In the genomic region with DNA sequence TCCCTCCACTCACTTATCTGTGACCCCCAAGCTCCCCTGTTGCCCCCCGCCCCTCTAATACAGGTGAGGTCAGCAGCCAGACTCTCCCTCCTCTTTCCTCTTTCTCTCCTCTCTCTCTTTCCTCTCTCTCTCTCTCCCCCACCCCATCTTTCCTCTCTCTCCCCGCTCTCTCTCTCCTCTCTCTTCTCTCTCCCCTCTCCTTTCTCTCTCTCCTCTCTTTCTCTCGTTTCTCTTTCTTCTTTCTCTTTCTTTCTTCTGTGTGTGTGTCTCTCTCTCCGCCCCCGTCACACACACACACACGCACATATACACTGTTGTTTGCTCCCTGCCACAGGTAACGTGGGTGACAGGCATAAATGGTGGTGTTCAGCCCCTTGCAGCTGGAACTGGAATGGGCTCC, we compare ENCODE assay signal across 24 cellular contexts. TPM values are rescaled to one million over a fixed set of nuclear protein-coding genes. Genes with fewer than 3 reads are reported as not detected.
"Had no signal": no experiment of that assay in that cellular context is flagged by ENCODE, and none has a peak within 500 bp of the region (broad histone marks: within the 10 kb centered on the region; RNA-seq: fewer than 3 reads in every experiment).

No MANE protein-coding gene starts in this region.

- H3K36me3 Mint-ChIP-seq: activated naive CD8-positive, alpha-beta T cell treated with anti-CD3 and anti-CD28 coated beads, Interleukin-2, amount 10 ng/mL, durations not matched to agents 7 days and 5 days had no signal

- H3K27ac Mint-ChIP-seq: activated CD8-positive, alpha-beta T cell treated with anti-CD3 and anti-CD28 coated beads for 36 hours; activated naive CD8-positive, alpha-beta T cell treated with anti-CD3 and anti-CD28 coated beads, Interleukin-2, amount 10 ng/mL, durations not matched to agents 7 days and 5 days; T-helper 1 cell treated with Interleukin-12 subunit alpha and Interleukin-12 subunit beta and Interleukin-4 antibody, amounts not matched to agents 30 μg/mL and 1 μg/mL, for 36 hours had no signal

- H3K4me1 Mint-ChIP-seq: activated naive CD8-positive, alpha-beta T cell treated with anti-CD3 and anti-CD28 coated beads, Interleukin-2, amount 10 ng/mL, durations not matched to agents 7 days and 5 days had no signal

- H3K9me3 ChIP-seq: adrenal gland, MG63, Peyer's patch, SJCRH30 had no signal

- H3K27me3 ChIP-seq: MG63, Peyer's patch, SJCRH30 had no signal

- H3K27ac ChIP-seq: adrenal gland, Peyer's patch, RWPE1, SJCRH30 had no signal

- H3K4me3 ChIP-seq: adrenal gland, MG63, Peyer's patch, SJCRH30 had no signal

- H3K4me3 Mint-ChIP-seq: activated CD8-positive, alpha-beta T cell treated with anti-CD3 and anti-CD28 coated beads for 36 hours; activated naive CD8-positive, alpha-beta T cell treated with anti-CD3 and anti-CD28 coated beads, Interleukin-2, amount 10 ng/mL, durations not matched to agents 7 days and 5 days; T-helper 1 cell treated with Interleukin-12 subunit alpha and Interleukin-12 subunit beta and Interleukin-4 antibody, amounts not matched to agents 30 μg/mL and 1 μg/mL, for 36 hours had no signal

- H3K4me1 ChIP-seq: adrenal gland, Peyer's patch, SJCRH30 had no signal

- DNase-seq: activated CD4-positive, alpha-beta T cell treated with anti-CD3 and anti-CD28 coated beads for 4 hours; activated CD8-positive, alpha-beta memory T cell treated with anti-CD3 and anti-CD28 coated beads, Interleukin-2, amount 50 U/mL, for 4 hours; activated CD8-positive, alpha-beta T cell treated with anti-CD3 and anti-CD28 coated beads for 36 hours; activated naive CD4-positive, alpha-beta T cell; activated naive CD8-positive, alpha-beta T cell treated with anti-CD3 and anti-CD28 coated beads, Interleukin-2, amount 10 ng/mL, durations not matched to agents 7 days and 5 days; activated T-cell treated with anti-CD3 and anti-CD28 coated beads, Interleukin-2, amount 50 U/mL, for 1 hour; anterior cingulate cortex; cerebellar nuclear complex; MG63; MV-4-11; NCI-H1105; NCI-H1436; NCI-H1694 treated with DMSO at 0.1 percent for 48 hours; NCI-H2029 treated with DMSO at 0.1 percent for 48 hours; NCI-H345; NCI-H510A treated with DMSO at 0.1 percent for 48 hours; Peyer's patch; Right ventricle myocardium superior; SJCRH30 had no signal

- H3K9me3 Mint-ChIP-seq: activated CD8-positive, alpha-beta T cell treated with anti-CD3 and anti-CD28 coated beads for 36 hours; activated naive CD8-positive, alpha-beta T cell treated with anti-CD3 and anti-CD28 coated beads, Interleukin-2, amount 10 ng/mL, durations not matched to agents 7 days and 5 days; T-helper 1 cell treated with Interleukin-12 subunit alpha and Interleukin-12 subunit beta and Interleukin-4 antibody, amounts not matched to agents 30 μg/mL and 1 μg/mL, for 36 hours had no signal

- ATAC-seq: activated CD4-positive, CD25-positive, alpha-beta regulatory T cell treated with anti-CD3 and anti-CD28 coated beads, Interleukin-2, amount 50 U/mL, for 24 hours; activated CD8-positive, alpha-beta T cell treated with anti-CD3 and anti-CD28 coated beads for 36 hours had no signal

- FAIRE-seq: colon had no signal

- H3K36me3 ChIP-seq: adrenal gland, MG63, Peyer's patch, SJCRH30 had no signal

RNA-seq across cellular contexts. Expression of gene TMEM184A, which starts 51.0 kb away (rescaled TPM):
- total RNA-seq: activated CD8-positive, alpha-beta T cell treated with anti-CD3 and anti-CD28 coated beads for 36 hours; activated naive CD8-positive, alpha-beta T cell treated with anti-CD3 and anti-CD28 coated beads, Interleukin-2, amount 10 ng/mL, durations not matched to agents 7 days and 5 days; SJCRH30 had no signal
